Comparison of ENCODE assay signal across 31 cellular contexts in the genomic region with DNA sequence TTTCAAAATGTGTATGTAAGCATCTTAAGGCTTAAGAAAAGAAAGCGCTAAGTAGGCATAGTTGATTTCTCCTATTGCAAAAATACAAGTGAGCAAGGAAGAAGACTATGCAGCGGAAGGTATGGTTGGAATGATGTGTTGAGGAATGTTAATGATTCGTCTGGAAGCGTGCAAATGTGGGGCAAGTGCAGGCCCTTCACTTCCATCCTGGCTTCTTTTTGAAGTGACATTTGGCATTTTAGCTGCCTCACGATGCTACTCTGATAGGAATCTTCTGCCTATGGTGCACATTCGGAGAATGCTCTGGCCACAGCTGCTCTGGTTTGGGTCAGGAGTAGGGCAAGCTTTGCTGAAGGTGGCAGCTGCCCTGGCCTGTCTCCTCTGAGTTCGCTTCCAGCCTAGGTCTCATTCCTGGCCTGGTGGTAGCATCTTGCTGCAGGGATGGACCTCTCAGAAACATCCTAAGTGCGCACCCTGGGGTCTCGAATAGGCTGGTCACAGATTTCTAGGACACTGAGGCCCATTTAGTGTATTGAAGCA. TPM values are rescaled to one million over a fixed set of nuclear protein-coding genes. Genes with fewer than 3 reads are reported as not detected.
"Had no signal": no experiment of that assay in that cellular context is flagged by ENCODE, and none has a peak within 500 bp of the region (broad histone marks: within the 10 kb centered on the region; RNA-seq: fewer than 3 reads in every experiment).

No MANE protein-coding gene starts in this region.

- H3K4me1 Mint-ChIP-seq: activated B cell treated with CpG ODN at 0.5 μM for 24 hours; activated T-helper 17 cell treated with anti-CD3 and anti-CD28 coated beads, Interleukin-2, amount 50 U/mL, for 72 hours; T-helper 17 cell had no signal

- DNase-seq: activated B cell treated with CpG ODN at 0.5 μM for 24 hours; activated CD4-positive, alpha-beta T cell treated with anti-CD3 and anti-CD28 coated beads for 48 hours; activated CD4-positive, alpha-beta T cell treated with anti-CD3 and anti-CD28 coated beads, Interleukin-2, amount 50 U/mL, for 1 hour; activated CD4-positive, alpha-beta T cell treated with anti-CD3 and anti-CD28 coated beads, Interleukin-2, amount 50 U/mL, for 48 hours; activated CD8-positive, alpha-beta memory T cell treated with anti-CD3 and anti-CD28 coated beads for 24 hours; activated CD8-positive, alpha-beta T cell treated with anti-CD3 and anti-CD28 coated beads for 36 hours; activated effector memory CD4-positive, alpha-beta T cell treated with Interleukin-2 at 50 U/mL for 16 hours; activated gamma-delta T cell treated with Interleukin-2 at 50 U/mL for 16 hours; activated naive CD4-positive, alpha-beta T cell treated with anti-CD3 and anti-CD28 coated beads, Interleukin-2, amount 50 U/mL, for 16 hours; activated naive CD4-positive, alpha-beta T cell treated with Interleukin-2 at 50 U/mL for 16 hours; activated T-cell treated with anti-CD3 and anti-CD28 coated beads, Interleukin-2, amount 50 U/mL, for 4 hours; amniotic stem cell; anterior cingulate cortex; brain microvascular endothelial cell; caudate nucleus; cortex of kidney; dermis blood vessel endothelial cell; effector CD4-positive, alpha-beta T cell; effector memory CD8-positive, alpha-beta T cell; erythroblast; esophagus squamous epithelium; foreskin melanocyte; T-helper 1 cell; T-helper 17 cell; T1000; WERI-Rb-1 had no signal

- H3K4me1 ChIP-seq: gastroesophageal sphincter had no signal

- H3K27me3 ChIP-seq: esophagus squamous epithelium, gastroesophageal sphincter had no signal

- ATAC-seq: activated CD4-positive, CD25-positive, alpha-beta regulatory T cell treated with anti-CD3 and anti-CD28 coated beads, Interleukin-2, amount 50 U/mL, for 24 hours; activated CD8-positive, alpha-beta T cell treated with anti-CD3 and anti-CD28 coated beads for 36 hours; activated T-cell treated with anti-CD3 and anti-CD28 coated beads, Interleukin-2, amount 50 U/mL, for 4 hours; activated T-helper 17 cell treated with anti-CD3 and anti-CD28 coated beads, Interleukin-2, amount 50 U/mL, for 72 hours; effector memory CD8-positive, alpha-beta T cell; gastroesophageal sphincter; T-helper 17 cell had no signal

- H3K9me3 Mint-ChIP-seq: activated B cell treated with CpG ODN at 0.5 μM for 24 hours; activated CD8-positive, alpha-beta T cell treated with anti-CD3 and anti-CD28 coated beads for 36 hours; activated T-cell treated with anti-CD3 and anti-CD28 coated beads, Interleukin-2, amount 50 U/mL, for 4 hours; activated T-helper 17 cell treated with anti-CD3 and anti-CD28 coated beads, Interleukin-2, amount 50 U/mL, for 72 hours; T-helper 2 cell treated with Interferon-gamma antibody and Interleukin-4, amounts not matched to agents 5 μg/mL and 100 μg/mL, for 36 hours had no signal

- H3K4me3 Mint-ChIP-seq: activated B cell treated with CpG ODN at 0.5 μM for 24 hours; activated CD8-positive, alpha-beta T cell treated with anti-CD3 and anti-CD28 coated beads for 36 hours; activated naive CD8-positive, alpha-beta T cell; activated T-cell treated with anti-CD3 and anti-CD28 coated beads, Interleukin-2, amount 50 U/mL, for 4 hours; activated T-helper 17 cell treated with anti-CD3 and anti-CD28 coated beads, Interleukin-2, amount 50 U/mL, for 72 hours; effector memory CD8-positive, alpha-beta T cell; T-helper 17 cell; T-helper 2 cell treated with Interferon-gamma antibody and Interleukin-4, amounts not matched to agents 5 μg/mL and 100 μg/mL, for 36 hours had no signal

- H3K27ac Mint-ChIP-seq: activated B cell treated with CpG ODN at 0.5 μM for 24 hours; activated CD8-positive, alpha-beta T cell treated with anti-CD3 and anti-CD28 coated beads for 36 hours; activated naive CD8-positive, alpha-beta T cell; activated T-helper 17 cell treated with anti-CD3 and anti-CD28 coated beads, Interleukin-2, amount 50 U/mL, for 72 hours; effector memory CD8-positive, alpha-beta T cell; T-helper 17 cell; T-helper 2 cell treated with Interferon-gamma antibody and Interleukin-4, amounts not matched to agents 5 μg/mL and 100 μg/mL, for 36 hours had no signal

- H3K9me3 ChIP-seq: esophagus squamous epithelium, gastroesophageal sphincter had no signal

- H3K36me3 ChIP-seq: brain microvascular endothelial cell, esophagus squamous epithelium, gastroesophageal sphincter had no signal

- H3K36me3 Mint-ChIP-seq: activated naive CD8-positive, alpha-beta T cell had no signal

- H3K27ac ChIP-seq: brain microvascular endothelial cell, esophagus squamous epithelium, gastroesophageal sphincter, WERI-Rb-1 had no signal

- H3K4me3 ChIP-seq: esophagus squamous epithelium, gastroesophageal sphincter had no signal

RNA-seq across cellular contexts. Expression of a gene that starts 49.4 kb away (rescaled TPM):
- total RNA-seq: activated B cell treated with CpG ODN at 0.5 μM for 24 hours; activated CD8-positive, alpha-beta T cell treated with anti-CD3 and anti-CD28 coated beads for 36 hours; activated T-cell treated with anti-CD3 and anti-CD28 coated beads, Interleukin-2, amount 50 U/mL, for 4 hours; activated T-helper 17 cell treated with anti-CD3 and anti-CD28 coated beads, Interleukin-2, amount 50 U/mL, for 72 hours had no signal
